7 cellular contexts compared by ENCODE assay signal in genomic region chr17:9597638-9598037, GRCh38. TPM values are rescaled to one million over a fixed set of nuclear protein-coding genes. Genes with fewer than 3 reads are reported as not detected.
"Had no signal": no experiment of that assay in that cellular context is flagged by ENCODE, and none has a peak within 500 bp of the region (broad histone marks: within the 10 kb centered on the region; RNA-seq: fewer than 3 reads in every experiment).

No MANE protein-coding gene starts in this region.

RNA-seq across cellular contexts. Expression of gene CFAP52, which starts 21.2 kb away (rescaled TPM):
- total RNA-seq: GM23248, GM23338, H1, H4, H7, H9, HFFc6 had no signal

RNA-seq across cellular contexts. Expression of gene USP43, which starts 47.7 kb away (rescaled TPM):
- total RNA-seq: GM23248 had no signal
